In genomic region chrX:135521405-135522131, GRCh38 we compare ENCODE assay signal across 1 cellular context.
TF ChIP-seq lines count a peak whose summit lies in the region.

No MANE protein-coding gene starts in this region.

TF ChIP-seq in HepG2, 621 proteins besides CTCF, POLR2A, EP300 and RAD21 (continued from another document):
- TF ChIP-seq ZFP36L2 (CRISPR knock-in tag; IDR thresholded peaks at IDR 0.05) = no peak
- TF ChIP-seq ZZZ3 (CRISPR knock-in tag; IDR thresholded peaks at IDR 0.05; ENCODE audit: borderline replicate concordance) = no peak
- no peak for TF ChIP-seq NRL (CRISPR knock-in tag; IDR thresholded peaks at IDR 0.05; ENCODE audit: borderline replicate concordance)
- TF ChIP-seq ZNF570 (CRISPR knock-in tag; IDR thresholded peaks at IDR 0.05; ENCODE audit: borderline replicate concordance) = no peak
- TF ChIP-seq DPF2 (CRISPR knock-in tag; IDR thresholded peaks at IDR 0.05; ENCODE audit: borderline replicate concordance, low read depth) = no peak
- TF ChIP-seq ZBTB2 (CRISPR knock-in tag; IDR thresholded peaks at IDR 0.05; ENCODE audit: low read depth) = no peak
- TF ChIP-seq FLYWCH1 (CRISPR knock-in tag; IDR thresholded peaks at IDR 0.05) = no peak
- TF ChIP-seq, protein P1, sequence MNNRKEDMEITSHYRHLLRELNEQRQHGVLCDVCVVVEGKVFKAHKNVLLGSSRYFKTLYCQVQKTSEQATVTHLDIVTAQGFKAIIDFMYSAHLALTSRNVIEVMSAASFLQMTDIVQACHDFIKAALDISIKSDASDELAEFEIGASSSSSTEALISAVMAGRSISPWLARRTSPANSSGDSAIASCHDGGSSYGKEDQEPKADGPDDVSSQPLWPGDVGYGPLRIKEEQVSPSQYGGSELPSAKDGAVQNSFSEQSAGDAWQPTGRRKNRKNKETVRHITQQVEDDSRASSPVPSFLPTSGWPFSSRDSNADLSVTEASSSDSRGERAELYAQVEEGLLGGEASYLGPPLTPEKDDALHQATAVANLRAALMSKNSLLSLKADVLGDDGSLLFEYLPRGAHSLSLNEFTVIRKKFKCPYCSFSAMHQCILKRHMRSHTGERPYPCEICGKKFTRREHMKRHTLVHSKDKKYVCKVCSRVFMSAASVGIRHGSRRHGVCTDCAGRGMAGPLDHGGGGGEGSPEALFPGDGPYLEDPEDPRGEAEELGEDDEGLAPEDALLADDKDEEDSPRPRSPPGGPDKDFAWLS (CRISPR knock-in tag; IDR thresholded peaks at IDR 0.05; ENCODE audit: borderline replicate concordance) = no peak
- TF ChIP-seq ZNF501 (CRISPR knock-in tag; IDR thresholded peaks at IDR 0.05) = no peak
- no peak for TF ChIP-seq ZNF83 (CRISPR knock-in tag; IDR thresholded peaks at IDR 0.05; ENCODE audit: borderline replicate concordance)
TF ChIP-seq in HepG2: peak in this region for 0.
